24 cellular contexts compared by ENCODE assay signal in the genomic region with DNA sequence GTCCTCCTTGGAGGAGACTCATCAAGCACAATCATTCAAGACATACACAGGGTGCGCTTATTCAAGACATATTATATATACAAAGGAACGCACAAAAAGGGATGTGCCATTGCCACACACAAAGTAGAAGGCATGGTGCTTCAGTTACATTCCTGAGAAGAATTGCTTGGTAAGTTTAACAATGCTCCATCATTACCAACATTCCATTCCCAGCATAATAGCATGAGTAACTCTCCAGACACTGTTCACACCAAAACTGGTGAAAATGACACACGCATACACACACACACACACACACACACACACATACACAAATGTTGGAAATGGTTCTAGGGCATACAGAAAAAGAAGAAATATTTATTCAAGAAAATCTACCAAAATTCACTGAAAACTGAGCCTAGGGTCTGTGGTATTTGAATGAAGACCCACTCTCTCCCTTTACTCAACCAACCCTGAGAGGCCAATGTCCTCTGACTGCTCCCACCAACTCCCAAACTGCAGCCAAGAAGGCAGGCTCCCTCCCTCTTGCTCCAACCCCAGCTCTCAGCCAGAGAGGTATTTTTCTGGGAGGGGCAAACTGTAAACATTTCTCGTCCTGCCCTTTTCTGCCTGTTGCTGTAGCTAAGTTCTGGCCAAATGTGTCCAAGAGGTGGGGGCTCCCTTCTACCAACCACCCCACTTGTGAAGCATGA. TPM values are rescaled to one million over a fixed set of nuclear protein-coding genes. Genes with fewer than 3 reads are reported as not detected.
"Had no signal": no experiment of that assay in that cellular context is flagged by ENCODE, and none has a peak within 500 bp of the region (broad histone marks: within the 10 kb centered on the region; RNA-seq: fewer than 3 reads in every experiment).

No MANE protein-coding gene starts in this region.

- H3K4me3 ChIP-seq: coronary artery, lower lobe of right lung, sigmoid colon, spleen, testis, upper lobe of left lung had no signal

- H3K27ac ChIP-seq: brain microvascular endothelial cell, coronary artery, lower lobe of right lung, neutrophil, parathyroid adenoma, sigmoid colon, spleen, testis, upper lobe of left lung, WERI-Rb-1 had no signal

- H3K79me2 ChIP-seq: parathyroid adenoma had no signal

- H3K4me1 ChIP-seq: lower lobe of right lung, parathyroid adenoma, sigmoid colon, spleen, testis, upper lobe of left lung had no signal

- DNase-seq: activated CD4-positive, alpha-beta T cell treated with anti-CD3 and anti-CD28 coated beads for 1 hour; activated CD4-positive, alpha-beta T cell treated with anti-CD3 and anti-CD28 coated beads, Interleukin-2, amount 50 U/mL, for 4 hours; activated gamma-delta T cell treated with Interleukin-2 at 50 U/mL for 16 hours; amniotic stem cell; brain microvascular endothelial cell; erythroblast; left colon; lower lobe of right lung; sigmoid colon; spleen; stimulated activated CD4-positive, alpha-beta T cell treated with anti-CD3 and anti-CD28 coated beads, Interleukin-4, amount 100 ng/mL, for 4 hours; T-helper 17 cell; testis; upper lobe of left lung; WERI-Rb-1 had no signal

- H2AFZ ChIP-seq: parathyroid adenoma had no signal

- H3K9me3 ChIP-seq: lower lobe of right lung, neutrophil, sigmoid colon, testis, upper lobe of left lung had no signal

- H3K27me3 ChIP-seq: brain microvascular endothelial cell, neutrophil, sigmoid colon, spleen, testis, upper lobe of left lung had no signal

- H3K9ac ChIP-seq: parathyroid adenoma had no signal

- H3K36me3 ChIP-seq: brain microvascular endothelial cell, lower lobe of right lung, neutrophil, sigmoid colon, spleen, upper lobe of left lung, WERI-Rb-1 had no signal

RNA-seq across cellular contexts. Expression of gene UGT3A1, which starts 19.9 kb away (rescaled TPM):
- total RNA-seq: activated CD8-positive, alpha-beta memory T cell treated with anti-CD3 and anti-CD28 coated beads for 36 hours; activated naive CD4-positive, alpha-beta T cell treated with anti-CD3 and anti-CD28 coated beads, Interleukin-2, amount 50 U/mL, for 72 hours; activated T-helper 1 cell treated with anti-CD3 and anti-CD28 coated beads, Interleukin-12 subunit alpha, Interleukin-12 subunit beta, Interleukin-2, Interleukin-4 antibody, amounts not matched to agents 30 ng/mL and 10 ng/mL and 1 ng/mL, durations not matched to agents 14 hours and 24 hours and 36 hours; glomerular endothelial cell; left colon; lower lobe of right lung; mesenteric fat pad; natural killer cell treated with Interleukin-12 subunit alpha and Interleukin-12 subunit beta and Interleukin-15 and Interleukin-18, amount 100 ng/mL, for 72 hours; sigmoid colon; spleen; T-helper 17 cell; upper lobe of left lung had no signal
- polyA plus RNA-seq: sigmoid colon, spleen had no signal

RNA-seq across cellular contexts. Expression of gene CAPSL, which starts 32.9 kb away (rescaled TPM):
- total RNA-seq: activated T-helper 1 cell treated with anti-CD3 and anti-CD28 coated beads, Interleukin-12 subunit alpha, Interleukin-12 subunit beta, Interleukin-2, Interleukin-4 antibody, amounts not matched to agents 30 ng/mL and 10 ng/mL and 1 ng/mL, durations not matched to agents 14 hours and 24 hours and 36 hours; glomerular endothelial cell; left colon; mesenteric fat pad; natural killer cell treated with Interleukin-12 subunit alpha and Interleukin-12 subunit beta and Interleukin-15 and Interleukin-18, amount 100 ng/mL, for 72 hours; sigmoid colon; spleen; T-helper 17 cell had no signal
- polyA plus RNA-seq: sigmoid colon, spleen had no signal
